Comparison of ENCODE assay signal across 15 cellular contexts in genomic region chr1:1604374-1605033, GRCh38. TPM values are rescaled to one million over a fixed set of nuclear protein-coding genes. Genes with fewer than 3 reads are reported as not detected.
DNase-seq lines count a peak whose midpoint lies in the region; ATAC-seq and TF ChIP-seq lines count a peak whose summit lies in the region.
"Had no signal": no experiment of that assay in that cellular context is flagged by ENCODE, and none has a peak within 500 bp of the region (broad histone marks: within the 10 kb centered on the region; RNA-seq: fewer than 3 reads in every experiment).

No MANE protein-coding gene starts in this region.

- H3K9me3 Mint-ChIP-seq in activated T-cell treated with anti-CD3 and anti-CD28 coated beads, Interleukin-2, amount 50 U/mL, for 24 hours: no peaks in the 10 kb centered on the region
- H3K9me3 Mint-ChIP-seq in CD4-positive, CD25-positive, alpha-beta regulatory T cell: peaks cover 0 to 2% (median 0%) of the 10 kb centered on the region in 7 donors
- no peaks in the 10 kb centered on the region for H3K9me3 Mint-ChIP-seq in activated T-helper 2 cell treated with anti-CD3 and anti-CD28 coated beads, Interferon-gamma antibody, Interleukin-2, Interleukin-4, amounts not matched to agents 10 μg/mL and 5 μg/mL and 100 μg/mL, durations not matched to agents 14 hours and 24 hours and 36 hours
- H3K9me3 Mint-ChIP-seq: H9 had no signal

- no peaks in the 10 kb centered on the region for H4K20me1 ChIP-seq in osteoblast (ENCODE audit: insufficient read depth, low read length)

- peaks cover 15% of the 10 kb centered on the region for H3K4me1 Mint-ChIP-seq in activated T-cell treated with anti-CD3 and anti-CD28 coated beads, Interleukin-2, amount 50 U/mL, for 24 hours (ENCODE audit: low read depth)
- peaks cover 4 to 21% (median 10%) of the 10 kb centered on the region in 4 donors for H3K4me1 Mint-ChIP-seq in CD4-positive, CD25-positive, alpha-beta regulatory T cell
- H3K4me1 Mint-ChIP-seq in activated T-helper 2 cell treated with anti-CD3 and anti-CD28 coated beads, Interferon-gamma antibody, Interleukin-2, Interleukin-4, amounts not matched to agents 10 μg/mL and 5 μg/mL and 100 μg/mL, durations not matched to agents 14 hours and 24 hours and 36 hours (ENCODE audit: low read depth): peaks cover 6% of the 10 kb centered on the region

- H2AFZ ChIP-seq in osteoblast (ENCODE audit: low read length): no peak overlapping the region

- H3K36me3 Mint-ChIP-seq in activated T-cell treated with anti-CD3 and anti-CD28 coated beads, Interleukin-2, amount 50 U/mL, for 24 hours (ENCODE audit: low read depth): no peaks in the 10 kb centered on the region
- H3K36me3 Mint-ChIP-seq in CD4-positive, CD25-positive, alpha-beta regulatory T cell: no peaks in the 10 kb centered on the region
- no peaks in the 10 kb centered on the region for H3K36me3 Mint-ChIP-seq in activated T-helper 2 cell treated with anti-CD3 and anti-CD28 coated beads, Interferon-gamma antibody, Interleukin-2, Interleukin-4, amounts not matched to agents 10 μg/mL and 5 μg/mL and 100 μg/mL, durations not matched to agents 14 hours and 24 hours and 36 hours (ENCODE audit: low read depth)

- intact Hi-C loops in activated T-helper 2 cell treated with anti-CD3 and anti-CD28 coated beads, Interferon-gamma antibody, Interleukin-2, Interleukin-4, amounts not matched to agents 10 μg/mL and 5 μg/mL and 100 μg/mL, durations not matched to agents 14 hours and 24 hours and 36 hours (cut with micrococcal nuclease): no loop called here

- no peak for TF ChIP-seq POLR2A in GM18505 (IDR thresholded peaks at IDR 0.05; ENCODE audit: borderline replicate concordance, extremely low read depth, insufficient read depth, insufficient read length)

- H3K27me3 Mint-ChIP-seq in activated T-cell treated with anti-CD3 and anti-CD28 coated beads, Interleukin-2, amount 50 U/mL, for 24 hours: no peaks in the 10 kb centered on the region
- no peaks in the 10 kb centered on the region for H3K27me3 Mint-ChIP-seq in CD4-positive, CD25-positive, alpha-beta regulatory T cell
- H3K27me3 Mint-ChIP-seq in activated T-helper 2 cell treated with anti-CD3 and anti-CD28 coated beads, Interferon-gamma antibody, Interleukin-2, Interleukin-4, amounts not matched to agents 10 μg/mL and 5 μg/mL and 100 μg/mL, durations not matched to agents 14 hours and 24 hours and 36 hours (ENCODE audit: low read depth): no peaks in the 10 kb centered on the region

- peaks cover 15% of the 10 kb centered on the region for H3K4me1 ChIP-seq in CD4-positive, CD25-positive, alpha-beta regulatory T cell (ENCODE audit: control insufficient read depth, insufficient read depth, low read length, poor library complexity, severe bottlenecking)
- H3K4me1 ChIP-seq in osteoblast (ENCODE audit: insufficient read depth, low read length): no peaks in the 10 kb centered on the region

- H3K9me3 ChIP-seq in CD4-positive, CD25-positive, alpha-beta regulatory T cell (ENCODE audit: control insufficient read depth in 2 of 2, low read length in 2 of 2): no peaks in the 10 kb centered on the region
- H3K9me3 ChIP-seq in osteoblast (ENCODE audit: low read depth, low read length): no peaks in the 10 kb centered on the region

- TF ChIP-seq CTCF in osteoblast (IDR thresholded peaks at IDR 0.05; ENCODE audit: extremely low read depth, low read depth, low read length): no peak
- no peak for TF ChIP-seq CTCF in coronary artery (IDR thresholded peaks at IDR 0.05)

- no peaks in the 10 kb centered on the region for H3K79me2 ChIP-seq in osteoblast (ENCODE audit: insufficient read depth, low read length)

- no peaks in the 10 kb centered on the region for H3K36me3 ChIP-seq in CD4-positive, CD25-positive, alpha-beta regulatory T cell (ENCODE audit: control insufficient read depth, insufficient read depth, low read length)
- no peaks in the 10 kb centered on the region for H3K36me3 ChIP-seq in osteoblast (ENCODE audit: insufficient read depth, low read length)

- no peaks in the 10 kb centered on the region for H3K27me3 ChIP-seq in CD4-positive, CD25-positive, alpha-beta regulatory T cell (ENCODE audit: control insufficient read depth, insufficient read depth, low read length)
- peaks cover 17% of the 10 kb centered on the region for H3K27me3 ChIP-seq in osteoblast (ENCODE audit: insufficient read depth, low read length)

- H3K27ac Mint-ChIP-seq in activated T-cell treated with anti-CD3 and anti-CD28 coated beads, Interleukin-2, amount 50 U/mL, for 24 hours: peak overlapping the region; percentile 57
- H3K27ac Mint-ChIP-seq in CD4-positive, CD25-positive, alpha-beta regulatory T cell: peak overlapping the region in 2 of 3 donors; percentile 66 to 78
- H3K27ac Mint-ChIP-seq in activated T-helper 2 cell treated with anti-CD3 and anti-CD28 coated beads, Interferon-gamma antibody, Interleukin-2, Interleukin-4, amounts not matched to agents 10 μg/mL and 5 μg/mL and 100 μg/mL, durations not matched to agents 14 hours and 24 hours and 36 hours: peak overlapping the region; percentile 67
- H3K27ac Mint-ChIP-seq: H9 had no signal

- H3K27ac ChIP-seq in CD4-positive, CD25-positive, alpha-beta regulatory T cell (ENCODE audit: insufficient read depth, low read length, poor library complexity, severe bottlenecking): no peak overlapping the region
- H3K27ac ChIP-seq in osteoblast (ENCODE audit: low read depth, low read length) (no peak overlapping the region), coronary artery (no peak overlapping the region)

- no peak overlapping the region for H3K4me3 Mint-ChIP-seq in activated T-cell treated with anti-CD3 and anti-CD28 coated beads, Interleukin-2, amount 50 U/mL, for 24 hours
- peak overlapping the region in 2 of 4 donors; percentile 60 to 61 for H3K4me3 Mint-ChIP-seq in CD4-positive, CD25-positive, alpha-beta regulatory T cell
- no peak overlapping the region for H3K4me3 Mint-ChIP-seq in activated T-helper 2 cell treated with anti-CD3 and anti-CD28 coated beads, Interferon-gamma antibody, Interleukin-2, Interleukin-4, amounts not matched to agents 10 μg/mL and 5 μg/mL and 100 μg/mL, durations not matched to agents 14 hours and 24 hours and 36 hours (ENCODE audit: low read depth)
- H3K4me3 Mint-ChIP-seq: H9 had no signal

- no peak overlapping the region for H3K4me2 ChIP-seq in osteoblast (ENCODE audit: insufficient read depth, low read length)

- ATAC-seq in CD4-positive, CD25-positive, alpha-beta regulatory T cell (ENCODE audit: low read depth in 2 of 2): no peak
- ATAC-seq in GM18505 (IDR thresholded peaks at IDR 0.05; ENCODE audit: unreplicated experiment): no peak

- no peak overlapping the region for H3K4me3 ChIP-seq in CD4-positive, CD25-positive, alpha-beta regulatory T cell (ENCODE audit: low read depth, low read length)
- H3K4me3 ChIP-seq in osteoblast (ENCODE audit: insufficient read depth, low read length) (no peak overlapping the region), coronary artery (no peak overlapping the region)

- no peak for DNase-seq in activated T-cell treated with anti-CD3 and anti-CD28 coated beads, Interleukin-2, amount 50 U/mL, for 24 hours
- no peak for DNase-seq in activated T-cell treated with anti-CD3 and anti-CD28 coated beads, Interleukin-2, amount 50 U/mL, for 48 hours
- DNase-seq in CD4-positive, CD25-positive, alpha-beta regulatory T cell: no peak
- no peak for DNase-seq in activated T-helper 2 cell treated with anti-CD3 and anti-CD28 coated beads, Interferon-gamma antibody, Interleukin-2, Interleukin-4, amounts not matched to agents 10 μg/mL and 5 μg/mL and 100 μg/mL, durations not matched to agents 14 hours and 24 hours and 36 hours (ENCODE audit: low spot score)
- DNase-seq in osteoblast (ENCODE audit: insufficient read length, low spot score, missing footprints): peak; percentile 78
- no peak for DNase-seq in coronary artery (ENCODE audit: low spot score)
- no peak for DNase-seq in DMS114 treated with DMSO at 0.1 percent for 48 hours (lab: John Stamatoyannopoulos, UW; ENCODE audit: unreplicated experiment)
- DNase-seq: DMS 273 treated with DMSO at 0.1 percent for 48 hours, MV-4-11, NCI-H1417 treated with DMSO at 0.1 percent for 48 hours, NCI-H2029 treated with DMSO at 0.1 percent for 48 hours, NCI-H510A, NCI-H82 had no signal

RNA-seq across cellular contexts. Expression of gene FNDC10, which starts 4.6 kb away (rescaled TPM):
- total RNA-seq in CD4-positive, CD25-positive, alpha-beta regulatory T cell: 0.96 TPM
- under 1 TPM; 0.21 to 0.37 (median 0.29) TPM for polyA plus RNA-seq in CD4-positive, CD25-positive, alpha-beta regulatory T cell
- total RNA-seq in activated T-helper 2 cell treated with anti-CD3 and anti-CD28 coated beads, Interferon-gamma antibody, Interleukin-2, Interleukin-4, amounts not matched to agents 10 μg/mL and 5 μg/mL and 100 μg/mL, durations not matched to agents 14 hours and 24 hours and 36 hours: 10.4 and 11.8 TPM in 2 replicates
- 2.1 and 2.5 TPM in 2 replicates for total RNA-seq in osteoblast

RNA-seq across cellular contexts. Expression of gene MIB2, which starts 10.8 kb away (rescaled TPM):
- 58.2 TPM for total RNA-seq in CD4-positive, CD25-positive, alpha-beta regulatory T cell
- 10 to 100 TPM; 15.9 to 20.6 (median 19.0) TPM for polyA plus RNA-seq in CD4-positive, CD25-positive, alpha-beta regulatory T cell
- total RNA-seq in activated T-helper 2 cell treated with anti-CD3 and anti-CD28 coated beads, Interferon-gamma antibody, Interleukin-2, Interleukin-4, amounts not matched to agents 10 μg/mL and 5 μg/mL and 100 μg/mL, durations not matched to agents 14 hours and 24 hours and 36 hours: 30.2 and 32.7 TPM in 2 replicates
- total RNA-seq in osteoblast: 74.0 and 80.7 TPM in 2 replicates

RNA-seq across cellular contexts. Expression of gene MMP23B, which starts 27.5 kb away (rescaled TPM):
- total RNA-seq in CD4-positive, CD25-positive, alpha-beta regulatory T cell: 4.1 TPM
- under 1 TPM in 2 of 4 donors, not detected in 2; 0.18 to 0.21 TPM for polyA plus RNA-seq in CD4-positive, CD25-positive, alpha-beta regulatory T cell
- total RNA-seq in activated T-helper 2 cell treated with anti-CD3 and anti-CD28 coated beads, Interferon-gamma antibody, Interleukin-2, Interleukin-4, amounts not matched to agents 10 μg/mL and 5 μg/mL and 100 μg/mL, durations not matched to agents 14 hours and 24 hours and 36 hours: 0.94 and 1.4 TPM in 2 replicates
- total RNA-seq in osteoblast: 0.59 and 1.1 TPM in 2 replicates

RNA-seq across cellular contexts. Expression of gene SSU72, which starts 29.8 kb away (rescaled TPM):
- 104 TPM for total RNA-seq in CD4-positive, CD25-positive, alpha-beta regulatory T cell
- 100 to 1,000 TPM; 185 to 279 (median 217) TPM for polyA plus RNA-seq in CD4-positive, CD25-positive, alpha-beta regulatory T cell
- total RNA-seq in activated T-helper 2 cell treated with anti-CD3 and anti-CD28 coated beads, Interferon-gamma antibody, Interleukin-2, Interleukin-4, amounts not matched to agents 10 μg/mL and 5 μg/mL and 100 μg/mL, durations not matched to agents 14 hours and 24 hours and 36 hours: 121 and 123 TPM in 2 replicates
- 67.2 and 73.1 TPM in 2 replicates for total RNA-seq in osteoblast

RNA-seq across cellular contexts. Expression of gene CDK11B, which starts 54.3 kb away (rescaled TPM):
- total RNA-seq in CD4-positive, CD25-positive, alpha-beta regulatory T cell: 47.2 TPM
- polyA plus RNA-seq in CD4-positive, CD25-positive, alpha-beta regulatory T cell: 10 to 100 TPM in 1 of 4 donors, 1 to 10 TPM in 3; 9.3 to 11.3 (median 9.7) TPM
- 32.1 and 32.4 TPM in 2 replicates for total RNA-seq in activated T-helper 2 cell treated with anti-CD3 and anti-CD28 coated beads, Interferon-gamma antibody, Interleukin-2, Interleukin-4, amounts not matched to agents 10 μg/mL and 5 μg/mL and 100 μg/mL, durations not matched to agents 14 hours and 24 hours and 36 hours
- 5.3 and 5.8 TPM in 2 replicates for total RNA-seq in osteoblast
